18 cellular contexts compared by ENCODE assay signal in the genomic region with DNA sequence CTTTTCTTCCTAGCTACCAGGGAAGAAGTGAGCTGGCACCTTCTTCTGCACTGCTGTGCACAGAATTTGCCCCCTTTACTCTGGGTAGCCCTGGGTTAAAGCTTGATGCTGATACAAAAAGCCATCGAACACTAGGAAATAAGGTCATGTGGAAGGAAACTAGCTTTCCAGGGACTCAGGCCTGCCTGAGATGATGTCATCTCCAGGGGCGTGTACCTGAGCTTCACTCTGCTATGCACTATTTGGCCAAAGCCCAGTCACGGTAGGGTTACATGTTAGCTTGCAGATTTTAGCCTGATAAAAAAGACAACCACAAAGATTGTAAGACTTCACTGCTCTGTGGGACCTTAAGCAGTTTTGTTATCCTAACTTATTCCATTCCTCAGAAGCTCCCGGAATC. TPM values are rescaled to one million over a fixed set of nuclear protein-coding genes. Genes with fewer than 3 reads are reported as not detected.
DNase-seq lines count a peak whose midpoint lies in the region; FAIRE-seq and TF ChIP-seq lines count a peak whose summit lies in the region.
"Had no signal": no experiment of that assay in that cellular context is flagged by ENCODE, and none has a peak within 500 bp of the region (broad histone marks: within the 10 kb centered on the region; RNA-seq: fewer than 3 reads in every experiment).

No MANE protein-coding gene starts in this region.

- H3K27ac ChIP-seq in breast epithelium (no peak overlapping the region), WERI-Rb-1 (peak overlapping the region; percentile 75; the same call in 1 of the 2 replicates), dorsolateral prefrontal cortex (no peak overlapping the region)

- no peak overlapping the region for H3K27ac Mint-ChIP-seq in MCF 10A (ENCODE audit: low read depth, unreplicated experiment)
- H3K27ac Mint-ChIP-seq: T-helper 1 cell treated with Interleukin-12 subunit alpha and Interleukin-12 subunit beta and Interleukin-4 antibody, amounts not matched to agents 30 μg/mL and 1 μg/mL, for 36 hours had no signal

- no peaks in the 10 kb centered on the region for H3K9me3 ChIP-seq in breast epithelium
- H3K9me3 ChIP-seq in WERI-Rb-1 (ENCODE audit: severe bottlenecking): no peaks in the 10 kb centered on the region
- H3K9me3 ChIP-seq: BE2C had no signal

- peak; percentile 20 for FAIRE-seq in urothelium cell line (lab: Jason Lieb, UNC)
- FAIRE-seq: GM18507 had no signal

- no peak overlapping the region for H3K4me3 ChIP-seq in breast epithelium
- no peak overlapping the region for H3K4me3 ChIP-seq in WERI-Rb-1 (ENCODE audit: low read depth, low read length)
- H3K4me3 ChIP-seq in dorsolateral prefrontal cortex: no peak overlapping the region

- no peak for TF ChIP-seq POLR2A in breast epithelium (IDR thresholded peaks at IDR 0.05)

- CTCF ChIA-PET in MCF 10A (lab: Yijun Ruan, JAX): interaction anchor here (0.6 to 3.3 kb wide), 8 partner anchors 9 to 45 kb away, joined by 3 to 19 read pairs (median 4); partner anchors contain the start of gene EDAR

- TF ChIP-seq CTCF in MCF 10A (IDR thresholded peaks at IDR 0.05; ENCODE audit: unreplicated experiment) (no peak), breast epithelium (IDR thresholded peaks at IDR 0.05) (no peak), WERI-Rb-1 (IDR thresholded peaks at IDR 0.05; ENCODE audit: low read depth, low read length) (no peak), dorsolateral prefrontal cortex (IDR thresholded peaks at IDR 0.05 in 54 of 56, conservative IDR thresholded peaks at IDR 0.05 in 2 of 56; ENCODE audit: low read depth in 1 of 56, partially characterized antibody in 56 of 56) (no peak)

- H3K4me3 Mint-ChIP-seq in MCF 10A (ENCODE audit: unreplicated experiment): no peak overlapping the region
- H3K4me3 Mint-ChIP-seq: T-helper 1 cell treated with Interleukin-12 subunit alpha and Interleukin-12 subunit beta and Interleukin-4 antibody, amounts not matched to agents 30 μg/mL and 1 μg/mL, for 36 hours had no signal

- H3K27me3 ChIP-seq in breast epithelium (no peaks in the 10 kb centered on the region), WERI-Rb-1 (ENCODE audit: insufficient read depth, low read depth, severe bottlenecking) (no peaks in the 10 kb centered on the region), dorsolateral prefrontal cortex (peaks cover 0 to 4% (median 0%) of the 10 kb centered on the region in 45 donors)
- H3K27me3 ChIP-seq: BE2C had no signal

- H3K36me3 Mint-ChIP-seq in MCF 10A (ENCODE audit: insufficient read depth, unreplicated experiment): no peaks in the 10 kb centered on the region

- H3K27me3 Mint-ChIP-seq in MCF 10A (ENCODE audit: insufficient read depth, unreplicated experiment): no peaks in the 10 kb centered on the region

- intact Hi-C loops in MCF 10A (cut with micrococcal nuclease): no loop called here
- intact Hi-C loops in breast epithelium (cut with DNase I; ENCODE audit: low total_unique reads): no loop called here
- intact Hi-C loops in dorsolateral prefrontal cortex (cut with DNase I): no loop called here

- H3K9me3 Mint-ChIP-seq in MCF 10A (ENCODE audit: unreplicated experiment): no peaks in the 10 kb centered on the region
- H3K9me3 Mint-ChIP-seq: T-helper 1 cell treated with Interleukin-12 subunit alpha and Interleukin-12 subunit beta and Interleukin-4 antibody, amounts not matched to agents 30 μg/mL and 1 μg/mL, for 36 hours had no signal

- H3K36me3 ChIP-seq in breast epithelium: no peaks in the 10 kb centered on the region
- no peaks in the 10 kb centered on the region for H3K36me3 ChIP-seq in WERI-Rb-1
- H3K36me3 ChIP-seq: BE2C had no signal

- H3K4me1 Mint-ChIP-seq in MCF 10A (ENCODE audit: insufficient read depth, unreplicated experiment): peaks cover 37% of the 10 kb centered on the region

- peak; percentile 59 for DNase-seq in MCF 10A (ENCODE audit: unreplicated experiment)
- DNase-seq in breast epithelium (ENCODE audit: low spot score in 2 of 2): no peak
- no peak for DNase-seq in WERI-Rb-1
- peak; percentile 6 for DNase-seq in kidney glomerular epithelial cell (lab: John Stamatoyannopoulos, UW)
- peak; percentile 65 for DNase-seq in urothelium cell line (ENCODE audit: low spot score)
- DNase-seq in dorsolateral prefrontal cortex: no peak
- DNase-seq in NCI-H1105 (lab: John Stamatoyannopoulos, UW): no peak
- DNase-seq in AG08395 (ENCODE audit: low spot score): no peak
- DNase-seq: amygdala; BE2C; effector CD4-positive, alpha-beta T cell; head of caudate nucleus; IMR-90; NCI-H187 had no signal

- no peaks in the 10 kb centered on the region for H3K4me1 ChIP-seq in breast epithelium
- H3K4me1 ChIP-seq: BE2C had no signal

- POLR2A ChIA-PET in MCF 10A (lab: Yijun Ruan, JAX): interaction anchor here (1.0 to 1.6 kb wide), 5 partner anchors 9 to 45 kb away, joined by 3 to 6 read pairs (median 3); no protein-coding TSS in a partner anchor

- no TSS peak for BruUV-seq in MCF 10A (replicated peaks; lab: Mats Ljungman, UMichigan)

RNA-seq across cellular contexts. Expression of gene EDAR, which starts 20.4 kb away (rescaled TPM):
- 0.14 and 0.37 TPM in 2 replicates for total RNA-seq in MCF 10A (2022)
- total RNA-seq in breast epithelium: under 1 TPM in 1 of 3 donors, not detected in 2; 0.29 TPM
- total RNA-seq in dorsolateral prefrontal cortex: under 1 TPM in 9 of 120 experiments, not detected in 111; 0.10 to 0.23 (median 0.15) TPM
- total RNA-seq: G401, IMR-90, osteoblast had no signal

Comparison
In these comparisons a context has a peak if more than half of its experiments do, and no peak if none do; other contexts are left out.
1. DNase-seq: peak in MCF 10A (single experiment), kidney glomerular epithelial cell (single experiment) and urothelium cell line (single experiment); none in breast epithelium (0 of 2), WERI-Rb-1 (single experiment), dorsolateral prefrontal cortex (0 of 10), NCI-H1105 (single experiment) and AG08395 (single experiment).